ENCODE assay signal across 8 cellular contexts in genomic region chr3:126752303-126753190, GRCh38. TPM values are rescaled to one million over a fixed set of nuclear protein-coding genes. Genes with fewer than 3 reads are reported as not detected.
DNase-seq lines count a peak whose midpoint lies in the region; ATAC-seq and TF ChIP-seq lines count a peak whose summit lies in the region.

No MANE protein-coding gene starts in this region.

- peaks cover 3% of the 10 kb centered on the region for H3K79me1 ChIP-seq in mesendoderm (ENCODE audit: low read length)

- no peaks in the 10 kb centered on the region for H3K27me3 Mint-ChIP-seq in activated CD4-positive, alpha-beta memory T cell treated with anti-CD3 and anti-CD28 coated beads for 36 hours
- peaks cover 3% of the 10 kb centered on the region for H3K27me3 Mint-ChIP-seq in endothelial cell (ENCODE audit: unreplicated experiment)

- DNase-seq in GDM1 (lab: John Stamatoyannopoulos, UW), result peak; percentile 19
- DNase-seq in NCI-H446 treated with DMSO at 0.1 percent for 48 hours (lab: John Stamatoyannopoulos, UW), result peak; percentile 43
- DNase-seq in activated CD4-positive, alpha-beta memory T cell treated with anti-CD3 and anti-CD28 coated beads for 36 hours, result peak; percentile 75
- peak; percentile 86 for DNase-seq in endothelial cell (ENCODE audit: low spot score)
- DNase-seq in mesendoderm, result peak; percentile 98
- peak; percentile 74 for DNase-seq in stimulated activated CD8-positive, alpha-beta memory T cell treated with anti-CD3 and anti-CD28 coated beads, Interleukin-4, amount 100 ng/mL, for 48 hours

- H3K27ac Mint-ChIP-seq in activated CD4-positive, alpha-beta memory T cell treated with anti-CD3 and anti-CD28 coated beads for 36 hours, result no peak overlapping the region
- H3K27ac Mint-ChIP-seq in endothelial cell (ENCODE audit: unreplicated experiment), result no peak overlapping the region

- H3K79me2 ChIP-seq in mesendoderm (ENCODE audit: control insufficient read depth, insufficient read depth, low read length), result no peaks in the 10 kb centered on the region

- H3K9me3 Mint-ChIP-seq in activated CD4-positive, alpha-beta memory T cell treated with anti-CD3 and anti-CD28 coated beads for 36 hours, result no peaks in the 10 kb centered on the region
- no peaks in the 10 kb centered on the region for H3K9me3 Mint-ChIP-seq in endothelial cell (ENCODE audit: unreplicated experiment)

- no peak overlapping the region for H4K5ac ChIP-seq in mesendoderm (ENCODE audit: low read length)

- H4K8ac ChIP-seq in mesendoderm (ENCODE audit: low read depth, low read length), result no peak overlapping the region

- peaks cover 3% of the 10 kb centered on the region for H3K36me3 Mint-ChIP-seq in activated CD4-positive, alpha-beta memory T cell treated with anti-CD3 and anti-CD28 coated beads for 36 hours
- H3K36me3 Mint-ChIP-seq in endothelial cell (ENCODE audit: low read depth, unreplicated experiment), result no peaks in the 10 kb centered on the region

- WGBS in mesendoderm (ENCODE audit: extremely low coverage, insufficient coverage, low lambda C conversion rate), result no CpG with 5 or more reads among the region's 15 CpGs

- no peak overlapping the region for H3K23ac ChIP-seq in mesendoderm (ENCODE audit: low read length)

- H3K27me3 ChIP-seq in mesendoderm (ENCODE audit: insufficient read depth, low read length, poor library complexity), result no peaks in the 10 kb centered on the region

- H2AK5ac ChIP-seq in mesendoderm (ENCODE audit: low read length), result peak overlapping the region; percentile 30

- peak; percentile 78 for TF ChIP-seq CTCF in endothelial cell (IDR thresholded peaks at IDR 0.05; ENCODE audit: unreplicated experiment)

- H3K4me1 Mint-ChIP-seq in activated CD4-positive, alpha-beta memory T cell treated with anti-CD3 and anti-CD28 coated beads for 36 hours (ENCODE audit: low read depth), result peaks cover 5% of the 10 kb centered on the region
- H3K4me1 Mint-ChIP-seq in endothelial cell (ENCODE audit: unreplicated experiment), result no peaks in the 10 kb centered on the region

- peaks cover 13% of the 10 kb centered on the region for H3K4me1 ChIP-seq in mesendoderm (ENCODE audit: control insufficient read depth, low read depth, low read length)

- H3K4me2 ChIP-seq in mesendoderm (ENCODE audit: low read length), result no peak overlapping the region

- peak; percentile 64 for ATAC-seq in HG02852 (IDR thresholded peaks at IDR 0.05; ENCODE audit: unreplicated experiment)
- ATAC-seq in GM21723 (IDR thresholded peaks at IDR 0.05; ENCODE audit: unreplicated experiment), result no peak

- H3K4ac ChIP-seq in mesendoderm (ENCODE audit: low read depth, low read length), result no peak overlapping the region

- peak overlapping the region; percentile 20 for H3K27ac ChIP-seq in mesendoderm (ENCODE audit: low read depth, low read length)

- CTCF ChIA-PET in activated CD4-positive, alpha-beta memory T cell treated with anti-CD3 and anti-CD28 coated beads for 36 hours (lab: Charles Lee), result interaction anchor here (0.6 to 1.8 kb wide), 15 partner anchors 9 to 796 kb away, joined by 3 to 9 read pairs (median 3); partner anchors contain the start of genes CHCHD6 and PLXNA1

- H2BK15ac ChIP-seq in mesendoderm (replicated peaks; ENCODE audit: low read depth), result no peak overlapping the region

- peak overlapping the region; percentile 10 for H2BK120ac ChIP-seq in mesendoderm (ENCODE audit: low read depth, low read length)

- no peaks in the 10 kb centered on the region for H3K36me3 ChIP-seq in mesendoderm (ENCODE audit: control insufficient read depth, insufficient read depth, low read length)

- peak overlapping the region; percentile 68 for H3K56ac ChIP-seq in mesendoderm (ENCODE audit: low read length)

- intact Hi-C loops in activated CD4-positive, alpha-beta memory T cell treated with anti-CD3 and anti-CD28 coated beads for 36 hours (cut with micrococcal nuclease), result loop anchor here (1.0 to 5.0 kb wide), 2 partner anchors 230 to 705 kb away; no protein-coding TSS in a partner anchor

- H3K4me3 ChIP-seq in mesendoderm (ENCODE audit: low read length), result no peak overlapping the region

- peak overlapping the region; percentile 6 for H3K18ac ChIP-seq in mesendoderm (ENCODE audit: low read length)

- H3K4me3 Mint-ChIP-seq in activated CD4-positive, alpha-beta memory T cell treated with anti-CD3 and anti-CD28 coated beads for 36 hours, result no peak overlapping the region
- no peak overlapping the region for H3K4me3 Mint-ChIP-seq in endothelial cell (ENCODE audit: unreplicated experiment)

- H3K9ac ChIP-seq in mesendoderm (ENCODE audit: low read length), result peak overlapping the region; percentile 15

- POLR2A ChIA-PET in activated CD4-positive, alpha-beta memory T cell treated with anti-CD3 and anti-CD28 coated beads for 36 hours (lab: Charles Lee), result no interaction called here

- peak overlapping the region; percentile 9 for H2BK5ac ChIP-seq in mesendoderm (ENCODE audit: low read length)

RNA-seq across cellular contexts. Expression of gene CHCHD6, which starts 48.5 kb away (rescaled TPM):
- 10 to 100 TPM; 12.7 to 13.1 TPM for total RNA-seq in activated CD4-positive, alpha-beta memory T cell treated with anti-CD3 and anti-CD28 coated beads for 36 hours
- 9.2 TPM for total RNA-seq in endothelial cell (ENCODE audit: unreplicated experiment)
- polyA plus RNA-seq in mesendoderm (2013, experiment 1 of 2), result 19.3 TPM
- polyA plus RNA-seq in mesendoderm (2013, experiment 2 of 2), result 20.7 TPM

Comparison
In these comparisons a context has a peak if more than half of its experiments do, and no peak if none do; other contexts are left out.
1. DNase-seq: peak in every context shown above with its lines; median percentile 98 in mesendoderm; 86 in endothelial cell; 75 in activated CD4-positive, alpha-beta memory T cell treated with anti-CD3 and anti-CD28 coated beads for 36 hours; 74 in stimulated activated CD8-positive, alpha-beta memory T cell treated with anti-CD3 and anti-CD28 coated beads, Interleukin-4, amount 100 ng/mL, for 48 hours; 43 in NCI-H446 treated with DMSO at 0.1 percent for 48 hours; 19 in GDM1.